ENCODE assay signal across 10 cellular contexts in the genomic region with DNA sequence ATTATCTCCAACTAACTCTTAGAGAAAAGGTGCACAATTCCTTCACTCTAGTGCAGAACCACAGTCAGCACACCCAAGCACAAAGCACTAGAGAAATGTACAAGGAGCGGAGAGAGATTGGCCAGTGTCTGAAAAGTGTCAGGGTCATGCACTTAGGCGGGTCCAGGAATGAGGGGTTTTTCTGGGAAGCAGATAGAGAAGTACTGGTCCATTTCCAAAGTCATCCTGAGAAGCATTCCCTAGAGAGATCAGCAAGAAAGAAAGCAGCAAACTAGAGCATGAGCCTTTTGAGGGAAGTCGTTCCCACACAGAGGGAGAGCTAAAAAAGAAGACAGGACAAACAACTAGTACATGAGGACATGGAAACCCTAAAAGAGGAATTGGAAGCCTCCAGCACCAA.
DNase-seq lines count a peak whose midpoint lies in the region; ATAC-seq, FAIRE-seq and TF ChIP-seq lines count a peak whose summit lies in the region.
"Had no signal": no experiment of that assay in that cellular context is flagged by ENCODE, and none has a peak within 500 bp of the region (broad histone marks: within the 10 kb centered on the region; RNA-seq: fewer than 3 reads in every experiment).

No MANE protein-coding gene starts in this region.

- no peaks in the 10 kb centered on the region for H3K36me3 ChIP-seq in mesenchymal stem cell (ENCODE audit: control insufficient read depth in 1 of 2, insufficient read depth in 2 of 2, low read depth in 1 of 2, low read length in 2 of 2)
- H3K36me3 ChIP-seq: HAP-1 had no signal

- peak overlapping the region; percentile 94 for H3K27ac Mint-ChIP-seq in activated CD8-positive, alpha-beta T cell treated with anti-CD3 and anti-CD28 coated beads for 36 hours

- TF ChIP-seq CTCF in activated CD8-positive, alpha-beta T cell treated with anti-CD3 and anti-CD28 coated beads for 36 hours (IDR thresholded peaks at IDR 0.05) = no peak

- no peaks in the 10 kb centered on the region for H3K9me3 Mint-ChIP-seq in activated CD8-positive, alpha-beta T cell treated with anti-CD3 and anti-CD28 coated beads for 36 hours

- TF ChIP-seq POLR2A in GM12891 (IDR thresholded peaks at IDR 0.05; ENCODE audit: low read depth, low read length) = no peak

- no peak overlapping the region for H4K91ac ChIP-seq in mesenchymal stem cell (ENCODE audit: low read length)

- H3K4me2 ChIP-seq in mesenchymal stem cell (ENCODE audit: low read length, poor library complexity, severe bottlenecking) = no peak overlapping the region

- H2BK15ac ChIP-seq in mesenchymal stem cell (ENCODE audit: low read depth, poor library complexity, severe bottlenecking) = no peak overlapping the region

- H3K9me3 ChIP-seq in mesenchymal stem cell (ENCODE audit: control insufficient read depth, low read length) = no peaks in the 10 kb centered on the region
- H3K9me3 ChIP-seq: HAP-1, psoas muscle had no signal

- POLR2A ChIA-PET in activated CD8-positive, alpha-beta T cell treated with anti-CD3 and anti-CD28 coated beads for 36 hours (lab: Charles Lee) = interaction anchor here (0.6 to 2.8 kb wide), 2 partner anchors 64 to 223 kb away, joined by 3 to 12 read pairs; no protein-coding TSS in a partner anchor

- H3K36me3 Mint-ChIP-seq in activated CD8-positive, alpha-beta T cell treated with anti-CD3 and anti-CD28 coated beads for 36 hours (ENCODE audit: low read depth) = peaks cover 56% of the 10 kb centered on the region

- peaks cover 5% of the 10 kb centered on the region for H3K4me1 ChIP-seq in mesenchymal stem cell (ENCODE audit: control insufficient read depth, insufficient read depth, low read depth, low read length)
- H3K4me1 ChIP-seq: psoas muscle had no signal

- no peak overlapping the region for H3K27ac ChIP-seq in mesenchymal stem cell (ENCODE audit: low read length, poor library complexity, severe bottlenecking)
- H3K27ac ChIP-seq: psoas muscle had no signal

- 75% methylated on average over 3 of the region's 3 CpGs for WGBS in mesenchymal stem cell

- peak; percentile 3 for DNase-seq in CD1c-positive myeloid dendritic cell (ENCODE audit: extremely low spot score)
- DNase-seq in activated CD8-positive, alpha-beta T cell treated with anti-CD3 and anti-CD28 coated beads for 36 hours = no peak
- DNase-seq in mesenchymal stem cell = no peak
- DNase-seq in DMS 273 (lab: John Stamatoyannopoulos, UW; ENCODE audit: unreplicated experiment) = no peak
- DNase-seq in stimulated activated CD4-positive, alpha-beta T cell treated with anti-CD3 and anti-CD28 coated beads, Interleukin-2, amount 100 ng/mL, for 48 hours = no peak
- DNase-seq in GM12891 (ENCODE audit: insufficient read length, low spot score) = no peak
- no peak for DNase-seq in NCI-H2227 (lab: John Stamatoyannopoulos, UW; ENCODE audit: unreplicated experiment)

- peak; percentile 5 for ATAC-seq in GM21717 (IDR thresholded peaks at IDR 0.05; ENCODE audit: unreplicated experiment)
- peak; percentile 19 for ATAC-seq in activated CD8-positive, alpha-beta T cell treated with anti-CD3 and anti-CD28 coated beads for 36 hours

- H3K4me3 Mint-ChIP-seq in activated CD8-positive, alpha-beta T cell treated with anti-CD3 and anti-CD28 coated beads for 36 hours = peak overlapping the region; percentile 71

- H2BK5ac ChIP-seq in mesenchymal stem cell (ENCODE audit: low read depth, low read length, poor library complexity, severe bottlenecking) = no peak overlapping the region

- no peak overlapping the region for H3K14ac ChIP-seq in mesenchymal stem cell (ENCODE audit: low read length in 2 of 2)

- no peak overlapping the region for H3K23ac ChIP-seq in mesenchymal stem cell (ENCODE audit: low read length in 2 of 2)

- peak overlapping the region in 1 of 2 experiments; percentile 54 for H3K4me3 ChIP-seq in mesenchymal stem cell (ENCODE audit: insufficient read depth in 1 of 2, low read depth in 1 of 2, low read length in 2 of 2)
- H3K4me3 ChIP-seq: HAP-1, psoas muscle had no signal

- H2AK5ac ChIP-seq in mesenchymal stem cell (ENCODE audit: low read length, severe bottlenecking) = no peak overlapping the region

- peaks cover 85% of the 10 kb centered on the region for H3K4me1 Mint-ChIP-seq in activated CD8-positive, alpha-beta T cell treated with anti-CD3 and anti-CD28 coated beads for 36 hours (ENCODE audit: low read depth)

- no peak overlapping the region for H4K8ac ChIP-seq in mesenchymal stem cell (ENCODE audit: low read length)

- H3K18ac ChIP-seq in mesenchymal stem cell (ENCODE audit: low read depth in 1 of 2, low read length in 2 of 2) = peak overlapping the region in 1 of 2 experiments; percentile 34

- H3K27me3 ChIP-seq in mesenchymal stem cell (ENCODE audit: control insufficient read depth in 1 of 2, insufficient read depth in 1 of 2, low read length in 2 of 2) = no peaks in the 10 kb centered on the region

- no peak overlapping the region for H2AFZ ChIP-seq in mesenchymal stem cell (ENCODE audit: low read depth, low read length)

- FAIRE-seq in GM12891 (lab: Jason Lieb, UNC) = no peak

- H3K9ac ChIP-seq in mesenchymal stem cell (ENCODE audit: low read length) = peak overlapping the region; percentile 93

- CTCF ChIA-PET in activated CD8-positive, alpha-beta T cell treated with anti-CD3 and anti-CD28 coated beads for 36 hours (lab: Charles Lee) = interaction anchor here (1.8 kb wide), 1 partner anchor 46 kb away, joined by 3 read pairs; no protein-coding TSS in a partner anchor

- intact Hi-C loops in activated CD8-positive, alpha-beta T cell treated with anti-CD3 and anti-CD28 coated beads for 36 hours (cut with micrococcal nuclease) = loop anchor here (10.0 kb wide), 3 partner anchors 61 to 111 kb away; no protein-coding TSS in a partner anchor

- no peaks in the 10 kb centered on the region for H3K27me3 Mint-ChIP-seq in activated CD8-positive, alpha-beta T cell treated with anti-CD3 and anti-CD28 coated beads for 36 hours

- H3K79me1 ChIP-seq in mesenchymal stem cell (replicated peaks; ENCODE audit: low read length, poor library complexity, severe bottlenecking) = no peaks in the 10 kb centered on the region

- H3K4ac ChIP-seq in mesenchymal stem cell (ENCODE audit: low read depth in 1 of 2, low read length in 2 of 2) = no peak overlapping the region

- H2BK12ac ChIP-seq in mesenchymal stem cell (ENCODE audit: low read length in 2 of 2) = no peak overlapping the region

- no peak overlapping the region for H2BK120ac ChIP-seq in mesenchymal stem cell (ENCODE audit: low read depth, low read length)

TF ChIP-seq in GM12891, 5 proteins besides CTCF, POLR2A, EP300 and RAD21:
- TF ChIP-seq SPI1 (IDR thresholded peaks at IDR 0.05; ENCODE audit: low read depth, low read length) (no peak), POU2F2 (IDR thresholded peaks at IDR 0.05; ENCODE audit: low read depth, low read length) (no peak), PAX5 (IDR thresholded peaks at IDR 0.05; ENCODE audit: insufficient read depth, low read length, severe bottlenecking) (no peak), TAF1 (IDR thresholded peaks at IDR 0.05; ENCODE audit: low read depth, low read length) (no peak), POLR2AphosphoS5 (IDR thresholded peaks at IDR 0.05; ENCODE audit: low read depth, low read length) (no peak)
